In genomic region chr9:128946945-128947422, GRCh38 we compare ENCODE assay signal across 8 cellular contexts. TPM values are rescaled to one million over a fixed set of nuclear protein-coding genes. Genes with fewer than 3 reads are reported as not detected.
DNase-seq lines count a peak whose midpoint lies in the region; ATAC-seq and TF ChIP-seq lines count a peak whose summit lies in the region.

No MANE protein-coding gene starts in this region.

- H4K20me1 ChIP-seq in Karpas-422 (ENCODE audit: insufficient read depth, low read depth, low read length) = no peaks in the 10 kb centered on the region

- WGBS in adrenal gland, 4 donors = 3 to 60% (median 6%) methylated on average over 1 to 31 of the region's 31 CpGs

- intact Hi-C loops in CD14-positive monocyte (cut with micrococcal nuclease) = loop anchor here (5.0 to 10.0 kb wide), 4 partner anchors 62 to 490 kb away; partner anchors contain the start of genes KYAT1 (in 1 of the 2), LRRC8A (in 1 of the 2), ODF2 (in 1 of the 2) and SH3GLB2 (in 1 of the 2)
- intact Hi-C loops in adrenal gland (cut with DNase I) = no loop called here
- intact Hi-C loops in posterior vena cava (cut with DNase I) = no loop called here

- peak overlapping the region; percentile 97 for H3K4me3 ChIP-seq in Karpas-422 (ENCODE audit: low read length)
- peak overlapping the region; percentile 45 to 83 (median 71) for H3K4me3 ChIP-seq in adrenal gland
- H3K4me3 ChIP-seq in right atrium auricular region = peak overlapping the region; percentile 74 to 95

- H3K4me1 Mint-ChIP-seq in CD14-positive monocyte = peaks cover 18% of the 10 kb centered on the region

- H3K27me3 ChIP-seq in Karpas-422 (ENCODE audit: low read length) (no peaks in the 10 kb centered on the region), adrenal gland (no peaks in the 10 kb centered on the region), right atrium auricular region (no peaks in the 10 kb centered on the region)

- H3K9me3 ChIP-seq in Karpas-422 (ENCODE audit: low read length) (no peaks in the 10 kb centered on the region), adrenal gland (replicated peaks in 1 of 3) (no peaks in the 10 kb centered on the region), right atrium auricular region (no peaks in the 10 kb centered on the region)

- H3K4me1 ChIP-seq in Karpas-422 (ENCODE audit: low read length) = peaks cover 19% of the 10 kb centered on the region
- peaks cover 12 to 33% of the 10 kb centered on the region in 2 donors for H3K4me1 ChIP-seq in adrenal gland (replicated peaks in 1 of 2)
- H3K4me1 ChIP-seq in right atrium auricular region = peaks cover 0 to 40% of the 10 kb centered on the region in 2 donors

- peaks cover 12 to 23% of the 10 kb centered on the region in 2 donors for H3K36me3 Mint-ChIP-seq in CD14-positive monocyte

- H3K36me3 ChIP-seq in Karpas-422 (ENCODE audit: insufficient read depth, low read length) = 0 out of 2 replicates have a peak, but pooled peaks cover 3% of the 10 kb centered on the region
- H3K36me3 ChIP-seq in adrenal gland (replicated peaks in 1 of 2) = peaks cover 0 to 7% of the 10 kb centered on the region in 2 donors
- H3K36me3 ChIP-seq in right atrium auricular region = peaks cover 2% of the 10 kb centered on the region

- H3K27ac ChIP-seq in Karpas-422 (ENCODE audit: low read length) (no peak overlapping the region), adrenal gland (peak overlapping the region; percentile 91 to 99 (median 97)), right atrium auricular region (peak overlapping the region; percentile 94 to 96)

- ATAC-seq in GM19468 (IDR thresholded peaks at IDR 0.05; ENCODE audit: extremely low read depth, unreplicated experiment) = peak; percentile 12

- H3K9me2 ChIP-seq in Karpas-422 (replicated peaks; ENCODE audit: insufficient read depth, low read length) = no peaks in the 10 kb centered on the region

- H3K27ac Mint-ChIP-seq in CD14-positive monocyte = peak overlapping the region; percentile 93 to 98 (median 96)

- TF ChIP-seq POLR2A in adrenal gland (IDR thresholded peaks at IDR 0.05) = no peak

- H3K4me3 Mint-ChIP-seq in CD14-positive monocyte = peak overlapping the region; percentile 93 to 98

- peak overlapping the region; percentile 98 for H3K4me2 ChIP-seq in Karpas-422 (ENCODE audit: low read depth, low read length, poor library complexity, severe bottlenecking)

- peaks cover 0 to 5% (median 0%) of the 10 kb centered on the region in 7 donors for H3K9me3 Mint-ChIP-seq in CD14-positive monocyte

- peak overlapping the region; percentile 97 for H3K9ac ChIP-seq in Karpas-422 (ENCODE audit: low read length)

- no peak for DNase-seq in CD14-positive monocyte (ENCODE audit: low spot score)
- no peak for DNase-seq in Karpas-422
- peak; percentile 30 to 71 (median 55) for DNase-seq in adrenal gland
- no peak for DNase-seq in right atrium auricular region (ENCODE audit: low spot score)
- peak; percentile 11 for DNase-seq in renal cortical epithelial cell (ENCODE audit: low read depth)
- no peak for DNase-seq in DMS114 treated with DMSO at 0.1 percent for 48 hours (lab: John Stamatoyannopoulos, UW; ENCODE audit: unreplicated experiment)
- no peak for DNase-seq in posterior vena cava (ENCODE audit: low spot score)

- peak overlapping the region; percentile 39 for H2AFZ ChIP-seq in Karpas-422 (ENCODE audit: low read length)

- TF ChIP-seq CTCF in CD14-positive monocyte (IDR thresholded peaks at IDR 0.05) = no peak
- no peak for TF ChIP-seq CTCF in adrenal gland (IDR thresholded peaks at IDR 0.05)
- TF ChIP-seq CTCF in right atrium auricular region (IDR thresholded peaks at IDR 0.05) = no peak

- H3K79me2 ChIP-seq in Karpas-422 (ENCODE audit: low read length) = peaks cover 35% of the 10 kb centered on the region

- peaks cover 0 to 2% (median 2%) of the 10 kb centered on the region in 3 donors for H3K27me3 Mint-ChIP-seq in CD14-positive monocyte (ENCODE audit: low read depth in 3 of 3)

RNA-seq across cellular contexts. Expression of gene DOLK, which starts 0.4 kb away (rescaled TPM):
- polyA plus RNA-seq in CD14-positive monocyte = 1 to 10 TPM; 7.0 to 8.5 TPM
- total RNA-seq in Karpas-422 (2014; rRNA removed; shearing (Covaris generic); ENCODE audit: low replicate concordance) = 6.1 and 10.7 TPM in 2 replicates
- total RNA-seq in adrenal gland = 10 to 100 TPM; 19.6 to 42.3 (median 29.9) TPM
- 10 to 100 TPM in 2 of 3 donors, 1 to 10 TPM in 1; 4.6 to 25.3 (median 10.3) TPM for polyA plus RNA-seq in adrenal gland
- total RNA-seq in right atrium auricular region = 10 to 100 TPM; 13.9 to 14.4 TPM
- total RNA-seq in renal cortical epithelial cell = 20.5 and 24.6 TPM in 2 replicates
- total RNA-seq in posterior vena cava = 1 to 10 TPM; 9.0 to 10.0 TPM

RNA-seq across cellular contexts. Expression of gene NUP188, which starts 0.5 kb away (rescaled TPM):
- polyA plus RNA-seq in CD14-positive monocyte = 10 to 100 TPM; 10.5 to 17.2 TPM
- total RNA-seq in Karpas-422 (2014; rRNA removed; shearing (Covaris generic); ENCODE audit: low replicate concordance) = 32.1 and 49.0 TPM in 2 replicates
- total RNA-seq in adrenal gland = 100 to 1,000 TPM in 1 of 8 donors, 10 to 100 TPM in 7; 20.2 to 122 (median 44.4) TPM
- polyA plus RNA-seq in adrenal gland = 10 to 100 TPM; 26.4 to 32.0 (median 26.4) TPM
- 10 to 100 TPM; 23.5 to 26.8 TPM for total RNA-seq in right atrium auricular region
- 23.3 and 38.3 TPM in 2 replicates for total RNA-seq in renal cortical epithelial cell
- 10 to 100 TPM; 33.2 to 34.1 TPM for total RNA-seq in posterior vena cava

RNA-seq across cellular contexts. Expression of gene PHYHD1, which starts 26.2 kb away (rescaled TPM):
- polyA plus RNA-seq in CD14-positive monocyte (not detected), adrenal gland (10 to 100 TPM in 2 of 3 donors, 1 to 10 TPM in 1; 9.1 to 86.6 (median 64.9) TPM)
- not detected in 2 replicates for total RNA-seq in Karpas-422 (2014; rRNA removed; shearing (Covaris generic); ENCODE audit: low replicate concordance)
- total RNA-seq in adrenal gland (10 to 100 TPM; 10.5 to 56.5 (median 30.9) TPM), right atrium auricular region (10 to 100 TPM; 21.3 to 51.9 TPM), renal cortical epithelial cell (38.4 and 71.2 TPM in 2 replicates), posterior vena cava (10 to 100 TPM; 11.4 to 24.8 TPM)

Comparison
In these comparisons a context has a peak if more than half of its experiments do, and no peak if none do; other contexts are left out.
1. DNase-seq: peak in adrenal gland (7 of 7) and renal cortical epithelial cell (single experiment); none in CD14-positive monocyte (single experiment), Karpas-422 (single experiment), right atrium auricular region (single experiment), DMS114 treated with DMSO at 0.1 percent for 48 hours (single experiment) and posterior vena cava (single experiment).
2. RNA of gene PHYHD1, which starts 26.2 kb away (total RNA-seq): 21.3 to 51.9 TPM in right atrium auricular region, 38.4 to 71.2 TPM in renal cortical epithelial cell, 10.5 to 56.5 TPM in adrenal gland and 11.4 to 24.8 TPM in posterior vena cava; not detected in Karpas-422; every median in the first group is over 10 times any median in the second.
3. intact Hi-C loops: an anchor here in CD14-positive monocyte (5.0 to 10.0 kb wide); none called in adrenal gland and posterior vena cava.
4. Peak in every context shown above with its lines, with median percentiles within 50 percentile points of each other: H3K4me3 ChIP-seq.